8 cellular contexts compared by ENCODE assay signal in the genomic region with DNA sequence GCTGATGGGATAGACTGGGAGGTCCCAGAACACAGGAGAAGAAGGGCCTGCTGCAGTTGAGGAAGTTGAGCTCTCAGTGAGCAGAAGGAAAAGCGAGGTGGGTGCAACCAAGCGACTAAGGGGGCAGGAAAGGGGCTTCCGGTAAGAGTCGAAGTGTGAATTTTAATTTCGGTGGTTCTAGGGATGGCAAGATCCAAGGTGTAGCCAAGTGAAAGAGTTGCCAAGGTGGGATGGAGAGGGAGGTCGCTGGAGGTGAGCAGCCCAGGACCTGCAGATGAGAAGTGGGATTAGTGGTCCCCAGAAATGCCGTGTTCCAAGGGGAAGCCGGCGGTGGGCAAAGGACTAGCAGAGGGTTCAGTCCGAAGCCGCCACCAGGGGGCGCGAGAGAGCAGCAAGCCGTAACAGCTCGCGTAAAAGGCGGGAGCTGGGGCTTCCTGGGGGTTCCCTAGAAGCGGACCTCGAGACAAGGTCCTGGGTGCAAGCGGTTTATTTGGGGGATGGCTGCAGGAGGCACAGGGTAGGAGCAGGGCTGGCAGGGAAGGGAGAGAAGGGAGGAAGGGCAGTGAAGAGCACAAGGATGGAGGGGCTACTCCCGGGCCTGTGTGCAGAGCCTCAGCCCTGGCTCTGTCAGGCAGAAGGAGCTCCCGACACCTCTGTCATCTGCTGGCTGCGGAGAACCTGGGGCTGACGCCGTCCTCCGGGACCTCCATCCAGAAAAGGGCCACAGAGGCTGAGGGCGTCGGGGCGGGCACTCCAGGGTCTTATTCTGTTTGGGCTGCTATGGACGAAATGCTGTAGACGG.
DNase-seq lines count a peak whose midpoint lies in the region; FAIRE-seq and TF ChIP-seq lines count a peak whose summit lies in the region.

No MANE protein-coding gene starts in this region.

- no peaks in the 10 kb centered on the region for H3K27me3 ChIP-seq in GM23248 (replicated peaks; ENCODE audit: insufficient read depth)

- H3K4me2 ChIP-seq in GM23248 (ENCODE audit: unreplicated experiment), result no peak overlapping the region

- no peak for FAIRE-seq in D721Med (lab: Jason Lieb, UNC)

- H3K4me3 ChIP-seq in HFF-Myc (replicated peaks; ENCODE audit: low read depth, low read length), result no peak overlapping the region
- no peak overlapping the region for H3K4me3 ChIP-seq in fibroblast of the aortic adventitia (ENCODE audit: low read depth, low read length)
- no peak overlapping the region for H3K4me3 ChIP-seq in retinal pigment epithelial cell (ENCODE audit: low read length)
- H3K4me3 ChIP-seq in GM23248, result no peak overlapping the region

- in situ Hi-C loops in GM23248 (cut with MboI), result no loop called here

- no peak overlapping the region for H2AFZ ChIP-seq in GM23248

- no peaks in the 10 kb centered on the region for H3K4me1 ChIP-seq in GM23248 (ENCODE audit: insufficient read depth)

- H3K9me2 ChIP-seq in GM23248 (ENCODE audit: insufficient read depth), result no peaks in the 10 kb centered on the region

- TF ChIP-seq CTCF in D721Med (IDR thresholded peaks at IDR 0.05; ENCODE audit: insufficient read depth, missing control alignments) (peak; percentile 43), HFF-Myc (IDR thresholded peaks at IDR 0.05; ENCODE audit: low read depth, low read length, missing control alignments) (peak; percentile 50), fibroblast of the aortic adventitia (IDR thresholded peaks at IDR 0.05; ENCODE audit: insufficient read depth, low read length) (peak; percentile 70), retinal pigment epithelial cell (conservative IDR thresholded peaks at IDR 0.05; ENCODE audit: low read depth, low read length) (peak; percentile 14)

- WGBS in GM23248 (ENCODE audit: low coverage in 1 of 2, low lambda C conversion rate in 2 of 2, missing lambda C conversion rate in 2 of 2), 2 experiments, result 56 to 58% methylated on average over 30 to 31 of the region's 31 CpGs

- no peaks in the 10 kb centered on the region for H3K79me2 ChIP-seq in GM23248 (ENCODE audit: insufficient read depth)

- no peak overlapping the region for H3K9ac ChIP-seq in GM23248

- no peaks in the 10 kb centered on the region for H3K9me3 ChIP-seq in GM23248 (ENCODE audit: low read depth)

- H4K20me1 ChIP-seq in GM23248 (ENCODE audit: insufficient read depth), result no peaks in the 10 kb centered on the region

- no peak overlapping the region for H3K27ac ChIP-seq in GM23248

- H3K36me3 ChIP-seq in GM23248 (ENCODE audit: low read depth), result no peaks in the 10 kb centered on the region

- DNase-seq in D721Med (ENCODE audit: insufficient read length, low spot score) (no peak), HFF-Myc (ENCODE audit: extremely low read depth, low read depth) (no peak), UCSD-AML1 (lab: John Stamatoyannopoulos, UW; ENCODE audit: unreplicated experiment) (peak; percentile 49), fibroblast of the aortic adventitia (ENCODE audit: low read depth) (peak; percentile 10), retinal pigment epithelial cell (ENCODE audit: low read depth) (no peak), GM23248 (no peak), amniotic stem cell (lab: John Stamatoyannopoulos, UW) (no peak), GDM1 (lab: John Stamatoyannopoulos, UW) (no peak)

- H3F3A ChIP-seq in GM23248 (ENCODE audit: insufficient read depth), result no peaks in the 10 kb centered on the region

Comparison
In these comparisons a context has a peak if more than half of its experiments do, and no peak if none do; other contexts are left out.
1. DNase-seq: peak in UCSD-AML1 (single experiment) and fibroblast of the aortic adventitia (single experiment); none in D721Med (single experiment), HFF-Myc (single experiment), retinal pigment epithelial cell (single experiment), GM23248 (single experiment), amniotic stem cell (single experiment) and GDM1 (single experiment).
2. CTCF ChIP-seq: peak in every context shown above with its lines; median percentile 70 in fibroblast of the aortic adventitia; 50 in HFF-Myc; 43 in D721Med; 14 in retinal pigment epithelial cell.